27 cellular contexts compared by ENCODE assay signal in genomic region chr5:81163641-81164040, GRCh38.
"Had no signal": no experiment of that assay in that cellular context is flagged by ENCODE, and none has a peak within 500 bp of the region (broad histone marks: within the 10 kb centered on the region; RNA-seq: fewer than 3 reads in every experiment).

No MANE protein-coding gene starts in this region.

- H3K4me3 ChIP-seq: lower lobe of right lung, mucosa of descending colon, sigmoid colon, SJSA1, smooth muscle cell, thyroid gland had no signal

- H3K4me2 ChIP-seq: smooth muscle cell had no signal

- H3K27ac Mint-ChIP-seq: activated naive CD8-positive, alpha-beta T cell; brain; dendritic cell treated with granulocyte-macrophage colony-stimulating factor and Interleukin-4, amounts not matched to agents 40 ng/mL and 50 ng/mL, for 4 days; progenitor cell of endocrine pancreas had no signal

- DNase-seq: activated CD8-positive, alpha-beta memory T cell treated with anti-CD3 and anti-CD28 coated beads for 24 hours; activated gamma-delta T cell; amygdala; effector CD4-positive, alpha-beta T cell; erythroblast; foreskin fibroblast; lower lobe of right lung; mesendoderm; mucosa of descending colon; occipital lobe; retina; sigmoid colon; stimulated activated CD4-positive, alpha-beta T cell treated with anti-CD3 and anti-CD28 coated beads, Interleukin-2, amount 100 ng/mL, for 48 hours; stimulated activated naive CD4-positive, alpha-beta T cell treated with Interleukin-2 at 50 U/mL for 16 hours; substantia nigra; T-helper 1 cell; thyroid gland; WERI-Rb-1 had no signal

- H3K9me3 Mint-ChIP-seq: dendritic cell treated with granulocyte-macrophage colony-stimulating factor and Interleukin-4, amounts not matched to agents 40 ng/mL and 50 ng/mL, for 4 days had no signal

- H3K27ac ChIP-seq: lower lobe of right lung, sigmoid colon, SJSA1, thyroid gland, WERI-Rb-1 had no signal

- H3K4me1 ChIP-seq: lower lobe of right lung, thyroid gland had no signal

- H3K27me3 Mint-ChIP-seq: activated naive CD8-positive, alpha-beta T cell; dendritic cell treated with granulocyte-macrophage colony-stimulating factor and Interleukin-4, amounts not matched to agents 40 ng/mL and 50 ng/mL, for 4 days had no signal

- H3K36me3 ChIP-seq: lower lobe of right lung, sigmoid colon, SJSA1, thyroid gland, WERI-Rb-1 had no signal

- H3K4me3 Mint-ChIP-seq: activated naive CD8-positive, alpha-beta T cell; brain; dendritic cell treated with granulocyte-macrophage colony-stimulating factor and Interleukin-4, amounts not matched to agents 40 ng/mL and 50 ng/mL, for 4 days; neural crest cell had no signal

- H3K27me3 ChIP-seq: sigmoid colon, SJSA1, thyroid gland had no signal

- FAIRE-seq: TTC549 had no signal

- H3K9me3 ChIP-seq: lower lobe of right lung, mucosa of descending colon, sigmoid colon, SJSA1, thyroid gland had no signal

- ATAC-seq: left lobe of liver, lower lobe of right lung, mucosa of descending colon had no signal

- H3K36me3 Mint-ChIP-seq: brain had no signal
